Comparison of ENCODE assay signal across 17 cellular contexts in the genomic region with DNA sequence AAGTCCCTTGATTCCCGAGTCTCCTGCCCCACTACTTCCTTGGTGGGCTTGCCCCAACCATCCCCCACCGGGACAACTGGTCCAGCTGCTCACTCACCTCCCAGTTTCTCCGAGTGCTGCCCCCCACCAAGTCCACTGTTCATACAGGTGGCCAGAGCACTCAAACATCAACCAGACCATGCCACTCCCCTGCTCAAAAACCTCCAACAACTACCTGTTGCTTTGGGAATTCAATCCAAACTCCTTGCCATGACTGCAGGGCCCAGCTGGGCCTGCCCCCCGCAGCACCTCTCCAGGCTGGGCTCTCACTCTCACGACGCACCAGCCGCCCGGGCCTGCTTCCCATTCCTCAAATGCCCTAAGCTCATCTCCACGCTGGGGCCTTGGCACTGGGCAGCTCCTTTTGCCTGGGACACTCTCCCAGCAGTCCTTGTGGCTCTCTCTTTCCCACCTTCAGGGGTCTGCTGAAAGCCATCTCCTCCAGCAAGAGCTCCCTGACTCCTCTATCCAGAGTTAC.
DNase-seq lines count a peak whose midpoint lies in the region; ATAC-seq and TF ChIP-seq lines count a peak whose summit lies in the region.
"Had no signal": no experiment of that assay in that cellular context is flagged by ENCODE, and none has a peak within 500 bp of the region (broad histone marks: within the 10 kb centered on the region; RNA-seq: fewer than 3 reads in every experiment).

No MANE protein-coding gene starts in this region.

- in situ Hi-C loops in GM13977 (cut with MboI; ENCODE audit: low pct_unique_long_range_greater_than_20kb, low sequenced_read_pairs, unreplicated experiment), result no loop called here

- POLR2A ChIA-PET in WTC11 (lab: Charles Lee), result interaction anchor here (0.5 to 0.6 kb wide), 2 partner anchors 189 to 657 kb away, joined by 3 read pairs; no protein-coding TSS in a partner anchor
- POLR2A ChIA-PET in naive thymus-derived CD8-positive, alpha-beta T cell (lab: Charles Lee), result interaction anchor here (0.8 kb wide), 1 partner anchor 14 kb away, joined by 3 read pairs; no protein-coding TSS in a partner anchor

- peaks cover 41% of the 10 kb centered on the region for H3K4me1 Mint-ChIP-seq in stimulated activated naive CD8-positive, alpha-beta T cell treated with anti-CD3 and anti-CD28 coated beads, Interleukin-15, Interleukin-2, amounts not matched to agents 100 ng/mL and 50 ng/mL, for 24 hours (ENCODE audit: low read depth)
- H3K4me1 Mint-ChIP-seq in WTC11 (peaks cover 12% of the 10 kb centered on the region), type B pancreatic cell (ENCODE audit: unreplicated experiment) (peaks cover 43% of the 10 kb centered on the region)
- peaks cover 15 to 18% (median 16%) of the 10 kb centered on the region in 4 donors for H3K4me1 Mint-ChIP-seq in naive thymus-derived CD8-positive, alpha-beta T cell

- H3K27me3 Mint-ChIP-seq in stimulated activated naive CD8-positive, alpha-beta T cell treated with anti-CD3 and anti-CD28 coated beads, Interleukin-15, Interleukin-2, amounts not matched to agents 100 ng/mL and 50 ng/mL, for 24 hours, result no peaks in the 10 kb centered on the region
- H3K27me3 Mint-ChIP-seq in WTC11 (ENCODE audit: low read depth), result no peaks in the 10 kb centered on the region
- H3K27me3 Mint-ChIP-seq in naive thymus-derived CD8-positive, alpha-beta T cell, result no peaks in the 10 kb centered on the region
- no peaks in the 10 kb centered on the region for H3K27me3 Mint-ChIP-seq in type B pancreatic cell

- H3K36me3 Mint-ChIP-seq in stimulated activated naive CD8-positive, alpha-beta T cell treated with anti-CD3 and anti-CD28 coated beads, Interleukin-15, Interleukin-2, amounts not matched to agents 100 ng/mL and 50 ng/mL, for 24 hours (ENCODE audit: low read depth), result peaks cover 69% of the 10 kb centered on the region
- H3K36me3 Mint-ChIP-seq in WTC11 (no peaks in the 10 kb centered on the region), type B pancreatic cell (no peaks in the 10 kb centered on the region)
- peaks cover 0 to 77% (median 18%) of the 10 kb centered on the region in 3 donors for H3K36me3 Mint-ChIP-seq in naive thymus-derived CD8-positive, alpha-beta T cell

- ATAC-seq in stimulated activated naive CD8-positive, alpha-beta T cell treated with anti-CD3 and anti-CD28 coated beads, Interleukin-15, Interleukin-2, amounts not matched to agents 100 U/mL and 50 U/mL, for 24 hours, result no peak
- ATAC-seq in WTC11 (no peak), GM18867 (IDR thresholded peaks at IDR 0.05; ENCODE audit: unreplicated experiment) (no peak), GM19035 (IDR thresholded peaks at IDR 0.05; ENCODE audit: unreplicated experiment) (no peak)
- no peak for ATAC-seq in naive thymus-derived CD8-positive, alpha-beta T cell
- ATAC-seq: esophagus mucosa, sciatic nerve had no signal

- TF ChIP-seq CTCF in WTC11 (IDR thresholded peaks at IDR 0.05) (no peak), type B pancreatic cell (conservative IDR thresholded peaks at IDR 0.05) (no peak), GM13977 (IDR thresholded peaks at IDR 0.05; ENCODE audit: extremely low read depth, insufficient read depth, missing control alignments) (no peak)

- H3K27ac Mint-ChIP-seq in stimulated activated naive CD8-positive, alpha-beta T cell treated with anti-CD3 and anti-CD28 coated beads, Interleukin-15, Interleukin-2, amounts not matched to agents 100 ng/mL and 50 ng/mL, for 24 hours, result peak overlapping the region; percentile 52
- H3K27ac Mint-ChIP-seq in WTC11 (peak overlapping the region; percentile 71; the same call in 1 of the 2 replicates), type B pancreatic cell (no peak overlapping the region)
- peak overlapping the region in 8 of 10 donors; percentile 19 to 87 (median 56) for H3K27ac Mint-ChIP-seq in naive thymus-derived CD8-positive, alpha-beta T cell

- H3K9me3 Mint-ChIP-seq in stimulated activated naive CD8-positive, alpha-beta T cell treated with anti-CD3 and anti-CD28 coated beads, Interleukin-15, Interleukin-2, amounts not matched to agents 100 ng/mL and 50 ng/mL, for 24 hours, result no peaks in the 10 kb centered on the region
- H3K9me3 Mint-ChIP-seq in WTC11, result no peaks in the 10 kb centered on the region
- no peaks in the 10 kb centered on the region for H3K9me3 Mint-ChIP-seq in naive thymus-derived CD8-positive, alpha-beta T cell
- no peaks in the 10 kb centered on the region for H3K9me3 Mint-ChIP-seq in type B pancreatic cell

- no peak for DNase-seq in stimulated activated naive CD8-positive, alpha-beta T cell treated with anti-CD3 and anti-CD28 coated beads, Interleukin-15, Interleukin-2, amounts not matched to agents 100 U/mL and 50 U/mL, for 24 hours
- DNase-seq in WTC11 (ENCODE audit: low spot score) (no peak), type B pancreatic cell (ENCODE audit: extremely low spot score, unreplicated experiment) (no peak), GM13977 (ENCODE audit: low spot score) (no peak)
- no peak for DNase-seq in naive thymus-derived CD8-positive, alpha-beta T cell
- DNase-seq: activated T-cell treated with anti-CD3 and anti-CD28 coated beads, Interleukin-2, amount 50 U/mL, for 48 hours; dermis blood vessel endothelial cell; GF-D8; glutamatergic neuron; mammary epithelial cell; NCI-H1436 treated with DMSO at 0.1 percent for 48 hours; testis had no signal

- H3K4me3 Mint-ChIP-seq in stimulated activated naive CD8-positive, alpha-beta T cell treated with anti-CD3 and anti-CD28 coated beads, Interleukin-15, Interleukin-2, amounts not matched to agents 100 ng/mL and 50 ng/mL, for 24 hours, result no peak overlapping the region
- no peak overlapping the region for H3K4me3 Mint-ChIP-seq in WTC11
- no peak overlapping the region for H3K4me3 Mint-ChIP-seq in naive thymus-derived CD8-positive, alpha-beta T cell
- peak overlapping the region; percentile 48 for H3K4me3 Mint-ChIP-seq in type B pancreatic cell

- CTCF ChIA-PET in WTC11 (lab: Charles Lee), result interaction anchor here (0.9 to 1.1 kb wide), 2 partner anchors 59 to 150 kb away, joined by 3 to 4 read pairs; no protein-coding TSS in a partner anchor

TF ChIP-seq in WTC11, 78 proteins besides CTCF, POLR2A, EP300 and RAD21:
- TF ChIP-seq FOXP1 (CRISPR knock-in tag; IDR thresholded peaks at IDR 0.05; ENCODE audit: borderline replicate concordance) (no peak), OVOL2 (CRISPR knock-in tag; IDR thresholded peaks at IDR 0.05; ENCODE audit: borderline replicate concordance) (no peak), ZBTB21 (CRISPR knock-in tag; IDR thresholded peaks at IDR 0.05; ENCODE audit: borderline replicate concordance) (no peak)
- TF ChIP-seq, protein P1, sequence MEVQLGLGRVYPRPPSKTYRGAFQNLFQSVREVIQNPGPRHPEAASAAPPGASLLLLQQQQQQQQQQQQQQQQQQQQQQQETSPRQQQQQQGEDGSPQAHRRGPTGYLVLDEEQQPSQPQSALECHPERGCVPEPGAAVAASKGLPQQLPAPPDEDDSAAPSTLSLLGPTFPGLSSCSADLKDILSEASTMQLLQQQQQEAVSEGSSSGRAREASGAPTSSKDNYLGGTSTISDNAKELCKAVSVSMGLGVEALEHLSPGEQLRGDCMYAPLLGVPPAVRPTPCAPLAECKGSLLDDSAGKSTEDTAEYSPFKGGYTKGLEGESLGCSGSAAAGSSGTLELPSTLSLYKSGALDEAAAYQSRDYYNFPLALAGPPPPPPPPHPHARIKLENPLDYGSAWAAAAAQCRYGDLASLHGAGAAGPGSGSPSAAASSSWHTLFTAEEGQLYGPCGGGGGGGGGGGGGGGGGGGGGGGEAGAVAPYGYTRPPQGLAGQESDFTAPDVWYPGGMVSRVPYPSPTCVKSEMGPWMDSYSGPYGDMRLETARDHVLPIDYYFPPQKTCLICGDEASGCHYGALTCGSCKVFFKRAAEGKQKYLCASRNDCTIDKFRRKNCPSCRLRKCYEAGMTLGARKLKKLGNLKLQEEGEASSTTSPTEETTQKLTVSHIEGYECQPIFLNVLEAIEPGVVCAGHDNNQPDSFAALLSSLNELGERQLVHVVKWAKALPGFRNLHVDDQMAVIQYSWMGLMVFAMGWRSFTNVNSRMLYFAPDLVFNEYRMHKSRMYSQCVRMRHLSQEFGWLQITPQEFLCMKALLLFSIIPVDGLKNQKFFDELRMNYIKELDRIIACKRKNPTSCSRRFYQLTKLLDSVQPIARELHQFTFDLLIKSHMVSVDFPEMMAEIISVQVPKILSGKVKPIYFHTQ (CRISPR knock-in tag; IDR thresholded peaks at IDR 0.05), result no peak
